ENCODE assay signal across 15 cellular contexts in the genomic region with DNA sequence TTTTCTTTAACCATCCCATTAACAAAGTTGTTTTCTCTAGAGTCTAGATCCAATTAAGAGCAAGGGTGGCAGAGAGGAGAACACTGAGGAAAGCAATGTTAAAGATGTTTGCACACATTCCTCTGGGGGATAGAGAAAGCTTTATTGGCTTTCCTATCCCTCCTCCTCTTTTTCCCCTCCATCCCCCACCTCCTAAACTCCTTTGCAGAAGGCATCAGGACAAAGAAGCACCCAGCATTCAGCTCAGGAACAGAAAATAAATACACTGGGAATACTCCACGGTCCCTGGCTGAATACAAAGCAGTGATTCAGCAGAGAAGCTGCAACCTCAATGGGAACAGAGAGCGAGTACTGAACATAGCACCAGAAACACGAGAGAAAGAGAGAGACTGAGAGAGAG. TPM values are rescaled to one million over a fixed set of nuclear protein-coding genes. Genes with fewer than 3 reads are reported as not detected.
DNase-seq lines count a peak whose midpoint lies in the region; ATAC-seq and TF ChIP-seq lines count a peak whose summit lies in the region.
"Had no signal": no experiment of that assay in that cellular context is flagged by ENCODE, and none has a peak within 500 bp of the region (broad histone marks: within the 10 kb centered on the region; RNA-seq: fewer than 3 reads in every experiment).

No MANE protein-coding gene starts in this region.

- no peaks in the 10 kb centered on the region for H3K36me3 ChIP-seq in HEK293 (ENCODE audit: control insufficient read depth in 2 of 2, insufficient read depth in 1 of 2, low read length in 2 of 2)
- no peaks in the 10 kb centered on the region for H3K36me3 ChIP-seq in hepatocyte (replicated peaks; ENCODE audit: insufficient read depth, low read depth)
- H3K36me3 ChIP-seq: thoracic aorta had no signal

- H3K79me2 ChIP-seq in hepatocyte, result peaks cover 2% of the 10 kb centered on the region

- CTCF ChIA-PET in HEK293 (lab: Yijun Ruan, JAX), result interaction anchor here (0.7 kb wide), 1 partner anchor 216 kb away, joined by 5 read pairs; no protein-coding TSS in a partner anchor

- H3K27ac ChIP-seq in HEK293 (ENCODE audit: extremely low read depth, low read depth, low read length), result no peak overlapping the region
- peak overlapping the region; percentile 67 for H3K27ac ChIP-seq in hepatocyte
- H3K27ac ChIP-seq: thoracic aorta had no signal

- peak overlapping the region; percentile 13 for H2AFZ ChIP-seq in hepatocyte

- no peaks in the 10 kb centered on the region for H3K9me3 ChIP-seq in HEK293 (ENCODE audit: control insufficient read depth, insufficient read depth, low read depth, low read length)
- no peaks in the 10 kb centered on the region for H3K9me3 ChIP-seq in hepatocyte (ENCODE audit: low read depth)
- H3K9me3 ChIP-seq: thoracic aorta had no signal

- ATAC-seq in stimulated activated naive CD8-positive, alpha-beta T cell treated with anti-CD3 and anti-CD28 coated beads, Interleukin-15, Interleukin-2, amounts not matched to agents 100 U/mL and 50 U/mL, for 24 hours, result no peak
- no peak for ATAC-seq in HG02885 (IDR thresholded peaks at IDR 0.05; ENCODE audit: poor library complexity, unreplicated experiment)

- no peaks in the 10 kb centered on the region for H3K27me3 ChIP-seq in hepatocyte

- POLR2A ChIA-PET in HEK293 (lab: Yijun Ruan, JAX), result no interaction called here

- H4K20me1 ChIP-seq in hepatocyte (ENCODE audit: insufficient read depth, poor library complexity, severe bottlenecking), result no peaks in the 10 kb centered on the region

- TF ChIP-seq CTCF in HEK293 (tag by site-specific recombination; IDR thresholded peaks at IDR 0.05) (no peak), hepatocyte (IDR thresholded peaks at IDR 0.05; ENCODE audit: poor library complexity) (no peak)

- peak; percentile 90 for DNase-seq in NCI-H82 treated with DMSO at 0.1 percent for 48 hours (lab: John Stamatoyannopoulos, UW; ENCODE audit: unreplicated experiment)
- no peak for DNase-seq in hepatocyte (ENCODE audit: low spot score)
- DNase-seq in putamen (ENCODE audit: low spot score), result peak; percentile 84
- DNase-seq in stimulated activated naive CD8-positive, alpha-beta T cell treated with anti-CD3 and anti-CD28 coated beads, Interleukin-15, Interleukin-2, amounts not matched to agents 100 U/mL and 50 U/mL, for 24 hours, result no peak
- no peak for DNase-seq in RKO (ENCODE audit: low spot score)
- DNase-seq: activated CD4-positive, alpha-beta memory T cell treated with anti-CD3 and anti-CD28 coated beads for 36 hours; activated naive CD4-positive, alpha-beta T cell treated with anti-CD3 and anti-CD28 coated beads, Interleukin-2, amount 50 U/mL, for 16 hours; effector CD8-positive, alpha-beta T cell; naive B cell; NCI-H226; stimulated activated CD4-positive, alpha-beta T cell treated with anti-CD3 and anti-CD28 coated beads, Interleukin-4, amount 100 ng/mL, for 1 hour; T-helper 1 cell had no signal

- H3K4me1 ChIP-seq in HEK293 (ENCODE audit: control insufficient read depth, insufficient read depth, low read length), result no peaks in the 10 kb centered on the region
- H3K4me1 ChIP-seq in hepatocyte (ENCODE audit: insufficient read depth), result peaks cover 22% of the 10 kb centered on the region

- H3K4me2 ChIP-seq in hepatocyte, result peak overlapping the region; percentile 61

- H3K4me3 ChIP-seq in HEK293 (ENCODE audit: low read depth, low read length), result no peak overlapping the region
- no peak overlapping the region for H3K4me3 ChIP-seq in hepatocyte
- H3K4me3 ChIP-seq: thoracic aorta had no signal

- no peaks in the 10 kb centered on the region for H3K9me2 ChIP-seq in hepatocyte (replicated peaks; ENCODE audit: insufficient read depth)

- 41% methylated on average over 3 of the region's 3 CpGs for WGBS in hepatocyte (ENCODE audit: low lambda C conversion rate, missing lambda C conversion rate)

TF ChIP-seq in HEK293, 187 proteins besides CTCF, POLR2A, EP300 and RAD21:
- no peak for TF ChIP-seq MZF1 (tag by site-specific recombination; IDR thresholded peaks at IDR 0.05; ENCODE audit: borderline replicate concordance)
- TF ChIP-seq ZNF544 (tag by site-specific recombination; IDR thresholded peaks at IDR 0.05), result no peak
- peak; percentile 37; the same call in 1 of the 2 replicates for TF ChIP-seq WT1 (tag by site-specific recombination; IDR thresholded peaks at IDR 0.05)
- no peak for TF ChIP-seq KLF9 (tag by site-specific recombination; IDR thresholded peaks at IDR 0.05; ENCODE audit: low read depth)

RNA-seq across cellular contexts. Expression of a gene that starts 21.9 kb away (rescaled TPM):
- total RNA-seq in hepatocyte, result 14.0 and 15.1 TPM in 2 replicates
- polyA plus RNA-seq in hepatocyte, result 16.6 and 22.3 TPM in 2 replicates
- total RNA-seq: activated CD4-positive, alpha-beta memory T cell treated with anti-CD3 and anti-CD28 coated beads for 36 hours had no signal

Comparison
In these comparisons a context has a peak if more than half of its experiments do, and no peak if none do; other contexts are left out.
1. DNase-seq: peak in NCI-H82 treated with DMSO at 0.1 percent for 48 hours (single experiment) and putamen (single experiment); none in hepatocyte (single experiment), stimulated activated naive CD8-positive, alpha-beta T cell treated with anti-CD3 and anti-CD28 coated beads, Interleukin-15, Interleukin-2, amounts not matched to agents 100 U/mL and 50 U/mL, for 24 hours (single experiment) and RKO (single experiment).